12 cellular contexts compared by ENCODE assay signal in genomic region chr13:44759222-44759721, GRCh38.
A peak's percentile ranks its signal among the peaks of the same experiment; 100 is the strongest.
DNase-seq lines count a peak whose midpoint lies in the region; ATAC-seq and TF ChIP-seq lines count a peak whose summit lies in the region.
"Had no signal": no experiment of that assay in that cellular context is flagged by ENCODE, and none has a peak within 500 bp of the region (broad histone marks: within the 10 kb centered on the region; RNA-seq: fewer than 3 reads in every experiment).

No MANE protein-coding gene starts in this region.

- H3K27ac ChIP-seq in PC-3 (ENCODE audit: low read length) (peak overlapping the region; percentile 94), suprapubic skin (peak overlapping the region; percentile 52)
- H3K27ac ChIP-seq: ovary, SK-N-MC had no signal

- H3F3A ChIP-seq in PC-3 (ENCODE audit: low read length, unreplicated experiment): peaks cover 11% of the 10 kb centered on the region

- no peaks in the 10 kb centered on the region for H4K20me1 ChIP-seq in PC-3 (ENCODE audit: low read length)

- TF ChIP-seq POLR2A in suprapubic skin (IDR thresholded peaks at IDR 0.05): no peak

- 70% methylated on average over 6 of the region's 6 CpGs for WGBS in suprapubic skin

- H3K27me3 ChIP-seq in PC-3 (ENCODE audit: low read length) (no peaks in the 10 kb centered on the region), suprapubic skin (no peaks in the 10 kb centered on the region)
- H3K27me3 ChIP-seq: MG63, ovary had no signal

- ATAC-seq in PC-3 (peak; percentile 4), HG03159 (IDR thresholded peaks at IDR 0.05; ENCODE audit: unreplicated experiment) (no peak), HG02970 (IDR thresholded peaks at IDR 0.05; ENCODE audit: low FRiP score, unreplicated experiment) (no peak)

- BruUV-seq in PC-3 (replicated peaks; lab: Mats Ljungman, UMichigan): TSS peak; percentile 56

- peak overlapping the region; percentile 32; the same call in 1 of the 2 replicates for H3K4me3 ChIP-seq in PC-3 (ENCODE audit: low read length)
- no peak overlapping the region for H3K4me3 ChIP-seq in suprapubic skin
- H3K4me3 ChIP-seq: MG63, ovary, SK-N-MC had no signal

- no peaks in the 10 kb centered on the region for H3K9me3 ChIP-seq in PC-3 (ENCODE audit: low read length)
- H3K9me3 ChIP-seq in suprapubic skin: no peaks in the 10 kb centered on the region
- H3K9me3 ChIP-seq: MG63, ovary had no signal

- DNase-seq in NCI-H748 treated with DMSO at 0.1 percent for 48 hours (lab: John Stamatoyannopoulos, UW) (peak; percentile 93), NCI-H748 (lab: John Stamatoyannopoulos, UW; ENCODE audit: unreplicated experiment) (no peak), PC-3 (no peak), left kidney (ENCODE audit: low read depth, low spot score) (peak; percentile 69), suprapubic skin (ENCODE audit: low spot score in 2 of 2) (no peak), NCI-H446 treated with DMSO at 0.1 percent for 48 hours (lab: John Stamatoyannopoulos, UW) (no peak)
- DNase-seq: hippocampal formation, ovary had no signal

- no peaks in the 10 kb centered on the region for H3K79me2 ChIP-seq in PC-3 (ENCODE audit: low read length)

- H2AFZ ChIP-seq in PC-3 (ENCODE audit: low read length): peak overlapping the region; percentile 44

- H3K9me2 ChIP-seq in PC-3 (replicated peaks; ENCODE audit: low read length): no peaks in the 10 kb centered on the region

- TF ChIP-seq EP300 in suprapubic skin (IDR thresholded peaks at IDR 0.05): no peak

- POLR2A ChIA-PET in PC-3 (lab: Charles Lee; ENCODE audit: unreplicated experiment): no interaction called here

- TF ChIP-seq CTCF in PC-3 (conservative IDR thresholded peaks at IDR 0.05; ENCODE audit: low read depth, low read length) (no peak), suprapubic skin (IDR thresholded peaks at IDR 0.05) (no peak)

- peak overlapping the region; percentile 59 for H3K9ac ChIP-seq in PC-3 (ENCODE audit: low read length)

- H3K4me1 ChIP-seq in PC-3 (ENCODE audit: insufficient read depth, low read length) (peaks cover 45% of the 10 kb centered on the region), suprapubic skin (peaks cover 54% of the 10 kb centered on the region)

- CTCF ChIA-PET in PC-3 (lab: Charles Lee): interaction anchor here (1.0 kb wide), 1 partner anchor 185 kb away, joined by 4 read pairs; no protein-coding TSS in a partner anchor

- peak overlapping the region; percentile 75 for H3K4me2 ChIP-seq in PC-3 (ENCODE audit: low read length)

- H3K36me3 ChIP-seq in PC-3 (ENCODE audit: low read depth, low read length) (no peaks in the 10 kb centered on the region), suprapubic skin (no peaks in the 10 kb centered on the region)
- H3K36me3 ChIP-seq: MG63, ovary had no signal

- intact Hi-C loops in PC-3 (cut with micrococcal nuclease): loop anchor here (1.0 to 5.0 kb wide), 4 partner anchors 39 to 182 kb away; partner anchors contain the start of gene TSC22D1

Comparison
In these comparisons a context has a peak if more than half of its experiments do, and no peak if none do; other contexts are left out.
1. DNase-seq: peak in NCI-H748 treated with DMSO at 0.1 percent for 48 hours (single experiment) and left kidney (single experiment); none in NCI-H748 (single experiment), PC-3 (single experiment), suprapubic skin (0 of 2) and NCI-H446 treated with DMSO at 0.1 percent for 48 hours (single experiment).